In genomic region chr19:56538761-56539263, GRCh38 we compare ENCODE assay signal across 8 cellular contexts. TPM values are rescaled to one million over a fixed set of nuclear protein-coding genes. Genes with fewer than 3 reads are reported as not detected.
A peak's percentile ranks its signal among the peaks of the same experiment; 100 is the strongest.
DNase-seq lines count a peak whose midpoint lies in the region; FAIRE-seq and TF ChIP-seq lines count a peak whose summit lies in the region.

ZFP28 (plus strand) TSS chr19:56538948; CDS start chr19:56539019, 71 bp downstream.

- intact Hi-C loops in esophagus squamous epithelium (cut with DNase I), result no loop called here

- TF ChIP-seq POLR2A in esophagus squamous epithelium (IDR thresholded peaks at IDR 0.05), result no peak

- peaks cover 53% of the 10 kb centered on the region for H3K36me3 Mint-ChIP-seq in nephron progenitor cell (ENCODE audit: low read depth)

- no peaks in the 10 kb centered on the region for H3K27me3 Mint-ChIP-seq in nephron progenitor cell (ENCODE audit: low read depth, poor library complexity)

- peaks cover 90% of the 10 kb centered on the region for H3K9me3 Mint-ChIP-seq in nephron progenitor cell

- no peaks in the 10 kb centered on the region for H3K4me1 Mint-ChIP-seq in nephron progenitor cell

- H3K4me3 ChIP-seq in esophagus squamous epithelium, result peak within 1 kb of the TSS; percentile 62 to 85 (median 76)

- H3K27me3 ChIP-seq in esophagus squamous epithelium, result no peaks in the 10 kb centered on the region

- no peak for FAIRE-seq in GM19239 (lab: Jason Lieb, UNC)

- H3K4me1 ChIP-seq in esophagus squamous epithelium, result peaks cover 7 to 21% (median 8%) of the 10 kb centered on the region in 3 donors

- peaks cover 0 to 38% (median 0%) of the 10 kb centered on the region in 3 donors for H3K36me3 ChIP-seq in esophagus squamous epithelium

- peaks cover 4 to 71% (median 29%) of the 10 kb centered on the region in 3 donors for H3K9me3 ChIP-seq in esophagus squamous epithelium

- peak within 1 kb of the TSS; percentile 84 for H3K4me3 Mint-ChIP-seq in nephron progenitor cell

- WGBS in esophagus squamous epithelium, 2 donors, result 6 to 20% methylated on average over 2 of the region's 65 CpGs

- peak; percentile 95 for DNase-seq in AG08396 (ENCODE audit: low spot score)
- peak; percentile 27 for DNase-seq in GM19239 (ENCODE audit: insufficient read length, low spot score)
- DNase-seq in KG1 (lab: John Stamatoyannopoulos, UW), result peak; percentile 61
- peak; percentile 64 for DNase-seq in activated CD4-positive, CD25-positive, alpha-beta regulatory T cell treated with anti-CD3 and anti-CD28 coated beads, Interleukin-2, amount 50 U/mL, for 72 hours
- peak; percentile 47 for DNase-seq in esophagus squamous epithelium (lab: John Stamatoyannopoulos, UW)
- peak; percentile 75 for DNase-seq in nephron progenitor cell
- peak; percentile 83 for DNase-seq in ureter (ENCODE audit: low spot score)
- DNase-seq in NOMO-1 treated with DMSO at 0.1 percent for 48 hours (lab: John Stamatoyannopoulos, UW; ENCODE audit: unreplicated experiment), result no peak

- TF ChIP-seq CTCF in esophagus squamous epithelium (IDR thresholded peaks at IDR 0.05) (no peak), nephron progenitor cell (IDR thresholded peaks at IDR 0.05) (no peak)

- peak within 1 kb of the TSS; percentile 88 to 96 (median 93) for H3K27ac ChIP-seq in esophagus squamous epithelium

- H3K27ac Mint-ChIP-seq in nephron progenitor cell, result peak within 1 kb of the TSS; percentile 91

RNA-seq across cellular contexts. Expression of gene ZFP28, which starts in this region (rescaled TPM):
- total RNA-seq in esophagus squamous epithelium (1 to 10 TPM; 1.3 to 6.9 (median 3.1) TPM), ureter (10.7 TPM)
